In the genomic region with DNA sequence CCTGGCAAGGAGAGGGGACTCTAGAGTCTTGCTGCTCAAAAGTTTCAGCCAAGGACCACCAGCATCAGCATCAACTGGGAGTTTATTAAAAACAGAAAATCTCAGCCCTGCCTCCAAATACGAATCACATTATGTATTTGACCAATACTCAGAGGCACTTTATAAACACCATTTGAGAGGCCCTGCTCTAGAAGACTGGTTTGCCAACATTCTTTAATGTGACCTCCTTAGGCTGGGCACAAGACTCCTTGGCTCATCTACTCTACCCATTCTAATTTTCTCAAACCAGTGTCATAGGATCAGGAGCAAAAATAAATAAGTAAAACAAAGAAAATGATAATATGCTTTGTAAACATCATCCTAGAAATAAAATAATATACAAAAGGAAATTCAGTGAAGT, we compare ENCODE assay signal across 23 cellular contexts. TPM values are rescaled to one million over a fixed set of nuclear protein-coding genes. Genes with fewer than 3 reads are reported as not detected.
DNase-seq lines count a peak whose midpoint lies in the region; ATAC-seq and TF ChIP-seq lines count a peak whose summit lies in the region.
"Had no signal": no experiment of that assay in that cellular context is flagged by ENCODE, and none has a peak within 500 bp of the region (broad histone marks: within the 10 kb centered on the region; RNA-seq: fewer than 3 reads in every experiment).

No MANE protein-coding gene starts in this region.

- H3K4me3 ChIP-seq in left ventricle myocardium inferior (no peak overlapping the region), right cardiac atrium (ENCODE audit: low read length) (no peak overlapping the region), gastrocnemius medialis (no peak overlapping the region), upper lobe of right lung (no peak overlapping the region)
- H3K4me3 ChIP-seq: A549; BLaER1 treated with 17β-estradiol and CSF1 and Interleukin-3, amounts not matched to agents 10 nM and 100 nM; GM12878; GM23248 had no signal

- TF ChIP-seq POLR2A in gastrocnemius medialis (IDR thresholded peaks at IDR 0.05), result no peak

- TF ChIP-seq CTCF in left ventricle myocardium inferior (IDR thresholded peaks at IDR 0.05; ENCODE audit: borderline replicate concordance), result no peak
- TF ChIP-seq CTCF in gastrocnemius medialis (IDR thresholded peaks at IDR 0.05 in 4 of 5, conservative IDR thresholded peaks at IDR 0.05 in 1 of 5), result no peak
- no peak for TF ChIP-seq CTCF in upper lobe of right lung (IDR thresholded peaks at IDR 0.05)

- in situ Hi-C loops in gastrocnemius medialis (cut with MboI; ENCODE audit: low sequenced_read_pairs in 4 of 4), result no loop called here

- H3K36me3 ChIP-seq in left ventricle myocardium inferior (peaks cover 7% of the 10 kb centered on the region), gastrocnemius medialis (peaks cover 0 to 12% of the 10 kb centered on the region in 2 donors), upper lobe of right lung (no peaks in the 10 kb centered on the region)
- H3K36me3 ChIP-seq: BE2C; BLaER1 treated with 17β-estradiol and CSF1 and Interleukin-3, amounts not matched to agents 10 nM and 100 nM had no signal

- WGBS in right cardiac atrium, result 59% methylated on average over 1 of the region's 1 CpG

- no peaks in the 10 kb centered on the region for H3K27me3 ChIP-seq in left ventricle myocardium inferior (ENCODE audit: low read depth)
- no peaks in the 10 kb centered on the region for H3K27me3 ChIP-seq in right cardiac atrium (ENCODE audit: control insufficient read depth, insufficient read depth)
- no peaks in the 10 kb centered on the region for H3K27me3 ChIP-seq in gastrocnemius medialis
- H3K27me3 ChIP-seq in upper lobe of right lung, result no peaks in the 10 kb centered on the region
- H3K27me3 ChIP-seq: BE2C; BLaER1 treated with 17β-estradiol and CSF1 and Interleukin-3, amounts not matched to agents 10 nM and 100 nM had no signal

- H3K4me1 ChIP-seq in left ventricle myocardium inferior, result peaks cover 72% of the 10 kb centered on the region
- peaks cover 5% of the 10 kb centered on the region for H3K4me1 ChIP-seq in right cardiac atrium (ENCODE audit: control insufficient read depth, insufficient read depth, low read length)
- H3K4me1 ChIP-seq in gastrocnemius medialis, result peaks cover 36 to 47% of the 10 kb centered on the region in 2 donors
- peaks cover 6% of the 10 kb centered on the region for H3K4me1 ChIP-seq in upper lobe of right lung
- H3K4me1 ChIP-seq: A549; BE2C; BLaER1 treated with 17β-estradiol and CSF1 and Interleukin-3, amounts not matched to agents 10 nM and 100 nM had no signal

- intact Hi-C loops in left ventricle myocardium inferior (cut with micrococcal nuclease) (no loop called here), right cardiac atrium (cut with DNase I) (no loop called here), gastrocnemius medialis (cut with DNase I; ENCODE audit: low total_unique reads) (no loop called here), upper lobe of right lung (cut with DNase I) (no loop called here)

- DNase-seq in left ventricle myocardium inferior (no peak), right cardiac atrium (no peak), gastrocnemius medialis (no peak), upper lobe of right lung (no peak), GOT3 (lab: John Stamatoyannopoulos, UW) (no peak), T-helper 9 cell (no peak)
- DNase-seq: 8988T; ACHN; AML-193; BE2C; CD4-positive, alpha-beta T cell; CD8-positive, alpha-beta memory T cell; DMS 273 treated with DMSO at 0.1 percent for 48 hours; DMS79; EL; GDM1; GM23248; H9 had no signal

- no peaks in the 10 kb centered on the region for H3K9me3 ChIP-seq in left ventricle myocardium inferior (replicated peaks)
- no peaks in the 10 kb centered on the region for H3K9me3 ChIP-seq in right cardiac atrium (ENCODE audit: control insufficient read depth, low read length)
- no peaks in the 10 kb centered on the region for H3K9me3 ChIP-seq in gastrocnemius medialis
- no peaks in the 10 kb centered on the region for H3K9me3 ChIP-seq in upper lobe of right lung
- H3K9me3 ChIP-seq: A549; BE2C; BLaER1 treated with 17β-estradiol and CSF1 and Interleukin-3, amounts not matched to agents 10 nM and 100 nM had no signal

- H3K27ac ChIP-seq in left ventricle myocardium inferior (replicated peaks), result peak overlapping the region; percentile 30
- H3K27ac ChIP-seq in right cardiac atrium (ENCODE audit: low read length), result no peak overlapping the region
- H3K27ac ChIP-seq in gastrocnemius medialis, result peak overlapping the region; percentile 31 to 81 (median 42)
- H3K27ac ChIP-seq in upper lobe of right lung, result no peak overlapping the region
- H3K27ac ChIP-seq: A549; BLaER1 treated with 17β-estradiol and CSF1 and Interleukin-3, amounts not matched to agents 10 nM and 100 nM; GM23248 had no signal

- ATAC-seq in right cardiac atrium (no peak), gastrocnemius medialis (no peak), upper lobe of right lung (peak; percentile 81)
- ATAC-seq: A549, GM12878, HCT116 had no signal

RNA-seq across cellular contexts. Expression of a gene that starts 52.8 kb away (rescaled TPM):
- 81.8 TPM for total RNA-seq in left ventricle myocardium inferior
- total RNA-seq in right cardiac atrium, result 10 to 100 TPM; 46.5 to 67.8 (median 56.7) TPM
- polyA plus RNA-seq in right cardiac atrium, result 12.1 TPM
- 100 to 1,000 TPM in 3 of 4 donors, 10 to 100 TPM in 1; 76.1 to 140 (median 118) TPM for total RNA-seq in gastrocnemius medialis
- total RNA-seq in upper lobe of right lung, result 32.6 TPM
- total RNA-seq: CD4-positive, alpha-beta T cell; CD8-positive, alpha-beta memory T cell; H9 had no signal
- polyA plus RNA-seq: CD14-positive monocyte; CD8-positive, alpha-beta memory T cell had no signal

Comparison
In these comparisons a context has a peak if more than half of its experiments do, and no peak if none do; other contexts are left out.
1. H3K27ac ChIP-seq: peak in left ventricle myocardium inferior (single experiment) and gastrocnemius medialis (4 of 4); none in right cardiac atrium (single experiment) and upper lobe of right lung (single experiment).